Comparison of ENCODE assay signal across 34 cellular contexts in genomic region chr10:34798654-34799053, GRCh38.
"Had no signal": no experiment of that assay in that cellular context is flagged by ENCODE, and none has a peak within 500 bp of the region (broad histone marks: within the 10 kb centered on the region; RNA-seq: fewer than 3 reads in every experiment).

No MANE protein-coding gene starts in this region.

- H3K36me3 ChIP-seq: MG63 had no signal

- H3K27me3 ChIP-seq: MG63 had no signal

- H3K9me3 ChIP-seq: MG63 had no signal

- H3K4me3 ChIP-seq: MG63 had no signal

- DNase-seq: Karpas-422, Kasumi-1, MG63, MM.1S, MV-4-11, NCI-H1048, NCI-H1092, NCI-H1092 treated with DMSO at 0.1 percent for 48 hours, NCI-H1105, NCI-H1105 treated with DMSO at 0.1 percent for 48 hours, NCI-H1417, NCI-H1417 treated with DMSO at 0.1 percent for 48 hours, NCI-H1436, NCI-H1436 treated with DMSO at 0.1 percent for 48 hours, NCI-H146, NCI-H1694, NCI-H1694 treated with DMSO at 0.1 percent for 48 hours, NCI-H187, NCI-H187 treated with DMSO at 0.1 percent for 48 hours, NCI-H1930, NCI-H2029, NCI-H2029 treated with DMSO at 0.1 percent for 48 hours, NCI-H2081, NCI-H2081 treated with DMSO at 0.1 percent for 48 hours, NCI-H2107, NCI-H2171, NCI-H2171 treated with DMSO at 0.1 percent for 48 hours, NCI-H2227 treated with DMSO at 0.1 percent for 48 hours, NCI-H226, NCI-H345, NCI-H446, NCI-H446 treated with DMSO at 0.1 percent for 48 hours, NCI-H510A, NCI-H510A treated with DMSO at 0.1 percent for 48 hours had no signal
